ENCODE assay signal across 8 cellular contexts in genomic region chr12:95582230-95583058, GRCh38. TPM values are rescaled to one million over a fixed set of nuclear protein-coding genes. Genes with fewer than 3 reads are reported as not detected.
DNase-seq lines count a peak whose midpoint lies in the region; ATAC-seq and TF ChIP-seq lines count a peak whose summit lies in the region.

No MANE protein-coding gene starts in this region.

- peak in 2 of 3 donors; percentile 42 to 45 for TF ChIP-seq CTCF in breast epithelium (IDR thresholded peaks at IDR 0.05)

- no peak overlapping the region for H3K4me3 ChIP-seq in breast epithelium

- peak; percentile 23 for DNase-seq in DMS153 (lab: John Stamatoyannopoulos, UW)
- DNase-seq in NCI-H2081 (lab: John Stamatoyannopoulos, UW), result peak; percentile 21 to 63
- no peak for DNase-seq in breast epithelium (ENCODE audit: low spot score in 2 of 2)
- DNase-seq in lung microvascular endothelial cell (ENCODE audit: low read depth in 2 of 2), result peak; percentile 81 to 86
- no peak for DNase-seq in GM19240 (ENCODE audit: insufficient read length, low spot score)
- DNase-seq in GOT3 (lab: John Stamatoyannopoulos, UW), result no peak
- no peak for DNase-seq in naive thymus-derived CD8-positive, alpha-beta T cell

- H3K4me3 Mint-ChIP-seq in naive thymus-derived CD8-positive, alpha-beta T cell, result no peak overlapping the region

- peaks cover under 1 to 7% (median 4%) of the 10 kb centered on the region in 5 donors for H3K27me3 Mint-ChIP-seq in naive thymus-derived CD8-positive, alpha-beta T cell

- H3K9me3 ChIP-seq in breast epithelium, result no peaks in the 10 kb centered on the region

- ATAC-seq in HG03460 (IDR thresholded peaks at IDR 0.05; ENCODE audit: unreplicated experiment), result no peak
- no peak for ATAC-seq in naive thymus-derived CD8-positive, alpha-beta T cell

- H3K36me3 ChIP-seq in breast epithelium, result no peaks in the 10 kb centered on the region

- H3K27me3 ChIP-seq in breast epithelium, result no peaks in the 10 kb centered on the region

- intact Hi-C loops in breast epithelium (cut with DNase I; ENCODE audit: low total_unique reads), result no loop called here

- H3K4me1 ChIP-seq in breast epithelium, result no peaks in the 10 kb centered on the region

- H3K9me3 Mint-ChIP-seq in naive thymus-derived CD8-positive, alpha-beta T cell, result no peaks in the 10 kb centered on the region

- H3K27ac ChIP-seq in breast epithelium, result no peak overlapping the region

- POLR2A ChIA-PET in naive thymus-derived CD8-positive, alpha-beta T cell (lab: Charles Lee), result no interaction called here

- H3K36me3 Mint-ChIP-seq in naive thymus-derived CD8-positive, alpha-beta T cell, result peaks cover 0 to 3% (median 0%) of the 10 kb centered on the region in 3 donors

- TF ChIP-seq POLR2A in breast epithelium (IDR thresholded peaks at IDR 0.05), result no peak

- H3K4me1 Mint-ChIP-seq in naive thymus-derived CD8-positive, alpha-beta T cell, result peaks cover 0 to 3% (median 0%) of the 10 kb centered on the region in 4 donors

- no peak overlapping the region for H3K27ac Mint-ChIP-seq in naive thymus-derived CD8-positive, alpha-beta T cell

RNA-seq across cellular contexts. Expression of gene USP44, which starts 31.2 kb away (rescaled TPM):
- total RNA-seq in breast epithelium (1 to 10 TPM; 3.7 to 8.2 (median 3.9) TPM), lung microvascular endothelial cell (0.87 and 1.8 TPM in 2 replicates)
- 10 to 100 TPM; 20.8 to 21.1 TPM for total RNA-seq in naive thymus-derived CD8-positive, alpha-beta T cell
- polyA plus RNA-seq in naive thymus-derived CD8-positive, alpha-beta T cell, result 10 to 100 TPM in 2 of 3 donors, 1 to 10 TPM in 1; 9.0 to 15.8 (median 10.9) TPM

Comparison
In these comparisons a context has a peak if more than half of its experiments do, and no peak if none do; other contexts are left out.
1. DNase-seq: peak in DMS153 (single experiment), NCI-H2081 (2 of 2) and lung microvascular endothelial cell (2 of 2); none in breast epithelium (0 of 2), GM19240 (single experiment), GOT3 (single experiment) and naive thymus-derived CD8-positive, alpha-beta T cell (0 of 10).